9 cellular contexts compared by ENCODE assay signal in genomic region chr2:65350714-65351113, GRCh38.
DNase-seq lines count a peak whose midpoint lies in the region; ATAC-seq, FAIRE-seq and TF ChIP-seq lines count a peak whose summit lies in the region.
"Had no signal": no experiment of that assay in that cellular context is flagged by ENCODE, and none has a peak within 500 bp of the region (broad histone marks: within the 10 kb centered on the region; RNA-seq: fewer than 3 reads in every experiment).

No MANE protein-coding gene starts in this region.

- H3K27ac Mint-ChIP-seq in astrocyte (ENCODE audit: unreplicated experiment), result peak overlapping the region; percentile 75
- H3K27ac Mint-ChIP-seq in neural crest cell (ENCODE audit: unreplicated experiment), result peak overlapping the region; percentile 4
- H3K27ac Mint-ChIP-seq: IgD-negative memory B cell had no signal

- no peak overlapping the region for H2AFZ ChIP-seq in astrocyte (ENCODE audit: low read depth, low read length)

- H3K9ac ChIP-seq in astrocyte (ENCODE audit: low read length), result no peak overlapping the region

- H3K27me3 Mint-ChIP-seq in astrocyte (ENCODE audit: low read depth, unreplicated experiment) (no peaks in the 10 kb centered on the region), neural crest cell (ENCODE audit: low read depth) (no peaks in the 10 kb centered on the region)

- FAIRE-seq in astrocyte (lab: Jason Lieb, UNC) (no peak), urothelium cell line (lab: Jason Lieb, UNC) (no peak)

- no peak overlapping the region for H3K4me3 Mint-ChIP-seq in astrocyte (ENCODE audit: unreplicated experiment)
- no peak overlapping the region for H3K4me3 Mint-ChIP-seq in neural crest cell
- H3K4me3 Mint-ChIP-seq: IgD-negative memory B cell had no signal

- TF ChIP-seq CTCF in astrocyte (IDR thresholded peaks at IDR 0.05; ENCODE audit: insufficient read depth, low read depth, low read length) (peak; percentile 20), neural crest cell (conservative IDR thresholded peaks at IDR 0.05) (peak; percentile 54)

- H3K9me3 Mint-ChIP-seq in astrocyte (ENCODE audit: unreplicated experiment), result no peaks in the 10 kb centered on the region
- H3K9me3 Mint-ChIP-seq in neural crest cell, result peaks cover 6% of the 10 kb centered on the region

- H4K20me1 ChIP-seq in astrocyte (ENCODE audit: insufficient read depth, low read length), result peaks cover 77% of the 10 kb centered on the region

- peaks cover 32% of the 10 kb centered on the region for H3K4me1 ChIP-seq in astrocyte (ENCODE audit: insufficient read depth, low read length)

- H3K9me3 ChIP-seq in astrocyte (ENCODE audit: insufficient read depth, low read depth, low read length), result no peaks in the 10 kb centered on the region

- H3K27me3 ChIP-seq in astrocyte (ENCODE audit: insufficient read depth, low read length), result no peaks in the 10 kb centered on the region

- H3K79me2 ChIP-seq in astrocyte (ENCODE audit: insufficient read depth, low read length), result peaks cover 96% of the 10 kb centered on the region

- H3K27ac ChIP-seq in astrocyte (ENCODE audit: low read depth, low read length), result peak overlapping the region; percentile 32

- no peaks in the 10 kb centered on the region for H3K36me3 ChIP-seq in astrocyte (ENCODE audit: insufficient read depth, low read length)

- peak overlapping the region; percentile 58 for H3K4me2 ChIP-seq in astrocyte (ENCODE audit: low read length)

- H3K4me1 Mint-ChIP-seq in astrocyte (ENCODE audit: low read depth, unreplicated experiment) (peaks cover 61% of the 10 kb centered on the region), neural crest cell (peaks cover 65% of the 10 kb centered on the region)

- no peak overlapping the region for H3K4me3 ChIP-seq in astrocyte (ENCODE audit: insufficient read depth, low read depth, low read length)

- peaks cover 4% of the 10 kb centered on the region for H3K36me3 Mint-ChIP-seq in astrocyte (ENCODE audit: low read depth, unreplicated experiment)
- peaks cover 19% of the 10 kb centered on the region for H3K36me3 Mint-ChIP-seq in neural crest cell (ENCODE audit: low read depth)

- ATAC-seq in GM18498 (IDR thresholded peaks at IDR 0.05; ENCODE audit: unreplicated experiment) (peak; percentile 62), HG02885 (IDR thresholded peaks at IDR 0.05; ENCODE audit: poor library complexity, unreplicated experiment) (peak; percentile 67), HG03135 (IDR thresholded peaks at IDR 0.05; ENCODE audit: unreplicated experiment) (no peak)

- no peak for DNase-seq in astrocyte (ENCODE audit: low read depth)
- DNase-seq in neural crest cell (ENCODE audit: low read depth, low spot score), result no peak
- DNase-seq in T-helper 9 cell, result no peak
- DNase-seq in urothelium cell line (ENCODE audit: low spot score), result no peak
- no peak for DNase-seq in effector CD8-positive, alpha-beta T cell (lab: John Stamatoyannopoulos, UW)
